23 cellular contexts compared by ENCODE assay signal in the genomic region with DNA sequence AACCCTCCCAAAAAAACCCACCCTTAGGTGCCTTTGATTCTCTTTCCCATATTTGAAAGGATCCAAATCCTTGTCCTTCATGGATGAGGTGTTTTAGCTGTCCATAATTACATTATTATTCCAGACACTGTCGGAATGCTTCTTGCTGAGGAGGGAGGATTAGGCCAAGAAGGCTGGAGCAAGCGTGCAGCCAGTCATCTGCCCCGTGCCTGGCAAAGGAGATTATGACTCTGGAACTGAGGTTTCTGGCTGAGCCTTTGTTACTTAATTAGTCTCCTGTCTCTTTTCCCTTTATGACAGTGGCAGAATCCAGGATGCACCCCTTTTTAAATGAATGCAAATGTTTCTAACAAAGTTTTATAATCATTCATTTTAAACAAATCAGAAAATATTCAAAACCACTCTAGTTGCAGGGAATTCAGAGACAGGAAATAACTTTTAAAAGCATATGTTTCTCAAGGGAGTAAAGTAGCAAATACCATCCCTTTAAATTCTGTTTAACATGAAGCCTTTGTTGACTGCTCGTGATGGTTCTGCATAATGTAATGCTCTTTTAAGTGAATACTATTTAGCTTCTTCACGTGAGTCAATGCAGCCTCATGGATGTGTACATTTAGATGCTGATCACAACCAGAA.
DNase-seq lines count a peak whose midpoint lies in the region; TF ChIP-seq lines count a peak whose summit lies in the region.
"Had no signal": no experiment of that assay in that cellular context is flagged by ENCODE, and none has a peak within 500 bp of the region (broad histone marks: within the 10 kb centered on the region; RNA-seq: fewer than 3 reads in every experiment).

No MANE protein-coding gene starts in this region.

- H3K27ac Mint-ChIP-seq in glutamatergic neuron (ENCODE audit: unreplicated experiment) = no peak overlapping the region
- H3K27ac Mint-ChIP-seq: activated naive CD8-positive, alpha-beta T cell; activated T-cell treated with anti-CD3 and anti-CD28 coated beads, Interleukin-2, amount 50 U/mL, for 72 hours; CD4-positive, alpha-beta T cell; natural killer cell treated with Interleukin-12 subunit alpha and Interleukin-12 subunit beta and Interleukin-15 and Interleukin-18, amount 100 ng/mL, for 72 hours; T-cell had no signal

- H3K36me3 ChIP-seq in HUES48 (ENCODE audit: control insufficient read depth, insufficient read depth, low read length) (no peaks in the 10 kb centered on the region), spleen (peaks cover 0 to 12% (median 0%) of the 10 kb centered on the region in 6 donors)
- H3K36me3 ChIP-seq: esophagus squamous epithelium, transverse colon had no signal

- H3K27me3 ChIP-seq in HUES48 (ENCODE audit: control insufficient read depth, insufficient read depth, low read length) (no peaks in the 10 kb centered on the region), spleen (replicated peaks in 1 of 7) (no peaks in the 10 kb centered on the region)
- H3K27me3 ChIP-seq: esophagus squamous epithelium, transverse colon had no signal

- 67 to 86% (median 80%) methylated on average over 5 of the region's 5 CpGs for WGBS in spleen, 5 donors

- no peak overlapping the region for H3K4me3 Mint-ChIP-seq in glutamatergic neuron (ENCODE audit: unreplicated experiment)
- H3K4me3 Mint-ChIP-seq: activated naive CD8-positive, alpha-beta T cell; activated T-cell treated with anti-CD3 and anti-CD28 coated beads, Interleukin-2, amount 50 U/mL, for 72 hours; CD4-positive, alpha-beta T cell; natural killer cell treated with Interleukin-12 subunit alpha and Interleukin-12 subunit beta and Interleukin-15 and Interleukin-18, amount 100 ng/mL, for 72 hours; T-cell had no signal

- H3K4me1 Mint-ChIP-seq in glutamatergic neuron (ENCODE audit: low read depth, unreplicated experiment) = peaks cover under 1% of the 10 kb centered on the region

- no peaks in the 10 kb centered on the region for H3K27me3 Mint-ChIP-seq in glutamatergic neuron (ENCODE audit: unreplicated experiment)
- H3K27me3 Mint-ChIP-seq: activated naive CD8-positive, alpha-beta T cell; CD4-positive, alpha-beta T cell; natural killer cell treated with Interleukin-12 subunit alpha and Interleukin-12 subunit beta and Interleukin-15 and Interleukin-18, amount 100 ng/mL, for 72 hours; T-cell had no signal

- intact Hi-C loops in spleen (cut with DNase I; ENCODE audit: low total_unique reads) = no loop called here

- H3K9me3 ChIP-seq in HUES48 (ENCODE audit: control insufficient read depth, insufficient read depth, low read length) (no peaks in the 10 kb centered on the region), spleen (no peaks in the 10 kb centered on the region)
- H3K9me3 ChIP-seq: esophagus squamous epithelium, transverse colon had no signal

- H3K4me3 ChIP-seq in HUES48 (ENCODE audit: low read depth, low read length) = no peak overlapping the region
- H3K4me3 ChIP-seq in cardiac fibroblast (replicated peaks in 1 of 2; ENCODE audit: low read depth in 2 of 2, low read length in 2 of 2) = no peak overlapping the region
- H3K4me3 ChIP-seq in spleen = no peak overlapping the region
- H3K4me3 ChIP-seq: esophagus squamous epithelium, transverse colon had no signal

- no peaks in the 10 kb centered on the region for H3K9me3 Mint-ChIP-seq in glutamatergic neuron (ENCODE audit: unreplicated experiment)
- H3K9me3 Mint-ChIP-seq: activated T-cell treated with anti-CD3 and anti-CD28 coated beads, Interleukin-2, amount 50 U/mL, for 72 hours; CD4-positive, alpha-beta T cell; natural killer cell treated with Interleukin-12 subunit alpha and Interleukin-12 subunit beta and Interleukin-15 and Interleukin-18, amount 100 ng/mL, for 72 hours; T-cell had no signal

- DNase-seq in AG08395 (ENCODE audit: low spot score) (peak; percentile 67), cardiac fibroblast (ENCODE audit: low read depth in 2 of 2) (peak; percentile 38 to 41), myocyte (ENCODE audit: low read depth) (peak; percentile 26), KG1 (lab: John Stamatoyannopoulos, UW) (no peak), spleen (no peak), glutamatergic neuron (no peak), NCI-H2171 (lab: John Stamatoyannopoulos, UW) (no peak)
- DNase-seq: ACHN; activated T-cell treated with anti-CD3 and anti-CD28 coated beads, Interleukin-2, amount 50 U/mL, for 72 hours; CD4-positive, alpha-beta T cell; DND-41; esophagus squamous epithelium; kidney; mesendoderm; MM.1S; NCI-H226; stimulated activated naive CD4-positive, alpha-beta T cell treated with Interleukin-2 at 50 U/mL for 16 hours; T-cell; transverse colon had no signal

- H3K4me1 ChIP-seq in HUES48 (ENCODE audit: control insufficient read depth, insufficient read depth, low read length) (peaks cover 36% of the 10 kb centered on the region), spleen (peaks cover 5 to 30% (median 10%) of the 10 kb centered on the region in 6 donors)

- TF ChIP-seq POLR2A in spleen (IDR thresholded peaks at IDR 0.05) = no peak

- H3K27ac ChIP-seq in HUES48 (ENCODE audit: low read depth, low read length) (peak overlapping the region; percentile 44), spleen (no peak overlapping the region)
- H3K27ac ChIP-seq: esophagus squamous epithelium, transverse colon, VCaP had no signal

- no peak overlapping the region for H3K9ac ChIP-seq in HUES48 (ENCODE audit: low read depth, low read length)

- TF ChIP-seq CTCF in cardiac fibroblast (IDR thresholded peaks at IDR 0.05; ENCODE audit: low read depth, low read length) (no peak), spleen (IDR thresholded peaks at IDR 0.05 in 8 of 11, conservative IDR thresholded peaks at IDR 0.05 in 3 of 11) (no peak), glutamatergic neuron (IDR thresholded peaks at IDR 0.05; ENCODE audit: partially characterized antibody, unreplicated experiment) (no peak)

- H3K36me3 Mint-ChIP-seq in glutamatergic neuron (ENCODE audit: unreplicated experiment) = peaks cover 10% of the 10 kb centered on the region
- H3K36me3 Mint-ChIP-seq: natural killer cell treated with Interleukin-12 subunit alpha and Interleukin-12 subunit beta and Interleukin-15 and Interleukin-18, amount 100 ng/mL, for 72 hours had no signal

Comparison
In these comparisons a context has a peak if more than half of its experiments do, and no peak if none do; other contexts are left out.
1. DNase-seq: peak in AG08395 (single experiment), cardiac fibroblast (2 of 2) and myocyte (single experiment); none in KG1 (single experiment), spleen (single experiment), glutamatergic neuron (single experiment) and NCI-H2171 (single experiment).